8 cellular contexts compared by ENCODE assay signal in genomic region chr5:147558826-147559225, GRCh38. TPM values are rescaled to one million over a fixed set of nuclear protein-coding genes. Genes with fewer than 3 reads are reported as not detected.
DNase-seq lines count a peak whose midpoint lies in the region; ATAC-seq, FAIRE-seq and TF ChIP-seq lines count a peak whose summit lies in the region.

No MANE protein-coding gene starts in this region.

- CTCF ChIA-PET in GM12878 (lab: Yijun Ruan, JAX) = interaction anchor here (0.9 to 3.6 kb wide), 6 partner anchors 59 to 460 kb away, joined by 3 to 21 read pairs (median 4); no protein-coding TSS in a partner anchor

- 5% methylated on average over 2 of the region's 2 CpGs for WGBS in GM12878 (ENCODE audit: insufficient coverage, insufficient replicate concordance, low lambda C conversion rate, missing lambda C conversion rate)

- intact Hi-C loops in GM12878 (cut with micrococcal nuclease; ENCODE audit: unreplicated experiment) = loop anchor here (1.0 to 5.0 kb wide), 3 partner anchors 95 to 337 kb away; no protein-coding TSS in a partner anchor

- H3K4me1 ChIP-seq in GM12878 (ENCODE audit: control insufficient read depth, insufficient read depth, low read length) = no peaks in the 10 kb centered on the region

- no peaks in the 10 kb centered on the region for H3K9me3 Mint-ChIP-seq in type B pancreatic cell

- H3K27me3 ChIP-seq in H7 (ENCODE audit: control insufficient read depth, insufficient read depth, low read length) (no peaks in the 10 kb centered on the region), GM12878 (replicated peaks in 1 of 2; ENCODE audit: control insufficient read depth in 2 of 2, insufficient read depth in 2 of 2, low read length in 1 of 2) (no peaks in the 10 kb centered on the region)

- peak; percentile 64 for TF ChIP-seq CTCF in D721Med (IDR thresholded peaks at IDR 0.05; ENCODE audit: insufficient read depth, missing control alignments)
- TF ChIP-seq CTCF in GM12878 (IDR thresholded peaks at IDR 0.05 in 2 of 3, conservative IDR thresholded peaks at IDR 0.05 in 1 of 3; ENCODE audit: control insufficient read depth in 2 of 3, extremely low read depth in 1 of 3, insufficient read depth in 1 of 3, low read depth in 3 of 3, low read length in 3 of 3) = peak; percentile 35 to 61 (median 48); a peak in 5 of 6 replicates
- peak; percentile 61 for TF ChIP-seq CTCF in type B pancreatic cell (conservative IDR thresholded peaks at IDR 0.05)

- no peak overlapping the region for H3K4me3 Mint-ChIP-seq in type B pancreatic cell

- no peak overlapping the region for H2AFZ ChIP-seq in GM12878 (ENCODE audit: control insufficient read depth, low read depth, low read length)

- peak; percentile 98 for ATAC-seq in GM12878

- no peak for TF ChIP-seq EP300 in GM12878 (IDR thresholded peaks at IDR 0.05; ENCODE audit: borderline replicate concordance in 1 of 2, control insufficient read depth in 1 of 2, low read depth in 2 of 2, low read length in 2 of 2)

- SMC1A ChIA-PET in GM12878 (lab: Charles Lee; ENCODE audit: uncharacterized antibody, unreplicated experiment) = interaction anchor here (0.7 to 1.4 kb wide), 3 partner anchors 94 to 170 kb away, joined by 3 to 5 read pairs (median 3); no protein-coding TSS in a partner anchor

- peaks cover 17% of the 10 kb centered on the region for H3K4me1 Mint-ChIP-seq in type B pancreatic cell (ENCODE audit: unreplicated experiment)

- no TSS peak for BruUV-seq in GM12878 (replicated peaks; lab: Mats Ljungman, UMichigan)

- in situ Hi-C loops in GM12878 (cut with MboI) = no loop called here

- DNase-seq in D721Med (ENCODE audit: insufficient read length, low spot score) = no peak
- peak; percentile 56 for DNase-seq in H7
- DNase-seq in NCI-H2107 treated with DMSO at 0.1 percent for 48 hours (lab: John Stamatoyannopoulos, UW; ENCODE audit: unreplicated experiment) = peak; percentile 29
- DNase-seq in GM12878 (ENCODE audit: low read depth, low spot score) = no peak
- peak; percentile 70 for DNase-seq in islet precursor cell
- DNase-seq in type B pancreatic cell (ENCODE audit: extremely low spot score, unreplicated experiment) = no peak
- no peak for DNase-seq in SIG-M5 treated with dmso at 0.1 percent for 504 hours (lab: John Stamatoyannopoulos, UW; ENCODE audit: unreplicated experiment)
- no peak for DNase-seq in cerebellar nuclear complex (lab: John Stamatoyannopoulos, UW)

- no peak for FAIRE-seq in D721Med (lab: Jason Lieb, UNC)
- FAIRE-seq in GM12878 (lab: Jason Lieb, UNC) = no peak

- H3K4me2 ChIP-seq in GM12878 (ENCODE audit: control insufficient read depth, insufficient read depth) = no peak overlapping the region

- H3K79me2 ChIP-seq in GM12878 (ENCODE audit: control insufficient read depth, insufficient read depth, low read length) = no peaks in the 10 kb centered on the region

- TF ChIP-seq POLR2A in GM12878 (IDR thresholded peaks at IDR 0.05; ENCODE audit: low read depth, low read length) = no peak

- no peak overlapping the region for H3K27ac Mint-ChIP-seq in type B pancreatic cell

- H3K4me3 ChIP-seq in H7 (ENCODE audit: insufficient read depth, low read depth, low read length) (no peak overlapping the region), GM12878 (no peak overlapping the region)

- no peaks in the 10 kb centered on the region for H3K36me3 Mint-ChIP-seq in type B pancreatic cell

- TF ChIP-seq RAD21 in GM12878 (IDR thresholded peaks at IDR 0.05; ENCODE audit: insufficient read depth, low read depth, low read length) = peak; percentile 72

- H3K9ac ChIP-seq in GM12878 (ENCODE audit: control insufficient read depth, insufficient read depth, low read length) = no peak overlapping the region

- peaks cover 9% of the 10 kb centered on the region for H3K27me3 Mint-ChIP-seq in type B pancreatic cell

- RAD21 ChIA-PET in GM12878 (lab: Charles Lee; ENCODE audit: unreplicated experiment) = interaction anchor here (1.9 kb wide), 1 partner anchor 94 kb away, joined by 7 read pairs; no protein-coding TSS in a partner anchor

- no peaks in the 10 kb centered on the region for H4K20me1 ChIP-seq in GM12878 (ENCODE audit: control insufficient read depth, insufficient read depth)

- H3K9me3 ChIP-seq in GM12878 (replicated peaks; ENCODE audit: control insufficient read depth, insufficient read depth, low read length) = no peaks in the 10 kb centered on the region

- H3K36me3 ChIP-seq in H7 (replicated peaks; ENCODE audit: control insufficient read depth, insufficient read depth, low read length) = 0 out of 2 replicates have a peak, but pooled peaks cover 1% of the 10 kb centered on the region
- no peaks in the 10 kb centered on the region for H3K36me3 ChIP-seq in GM12878 (ENCODE audit: control insufficient read depth in 2 of 2, insufficient read depth in 2 of 2, low read length in 1 of 2)

- POLR2A ChIA-PET in GM12878 (lab: Charles Lee) = no interaction called here

- no peak overlapping the region for H3K27ac ChIP-seq in GM12878 (ENCODE audit: control insufficient read depth, insufficient read depth)

TF ChIP-seq in GM12878, 131 proteins besides CTCF, POLR2A, EP300 and RAD21:
- peak; percentile 66; the same call in 1 of the 2 replicates for TF ChIP-seq SMC3 (IDR thresholded peaks at IDR 0.05; ENCODE audit: borderline replicate concordance, low read length)
- TF ChIP-seq TCF3 (IDR thresholded peaks at IDR 0.05; ENCODE audit: borderline replicate concordance, insufficient read depth, low read depth, low read length) = no peak
- TF ChIP-seq SIX5 (IDR thresholded peaks at IDR 0.05; ENCODE audit: low read depth, low read length, severe bottlenecking) = no peak

RNA-seq across cellular contexts. Expression of gene DPYSL3, which starts 49.0 kb away (rescaled TPM):
- total RNA-seq in H7 (2014; rRNA removed; shearing (Covaris generic)) = 184 and 312 TPM in 2 replicates
- 4.7 and 4.8 TPM in 2 replicates for total RNA-seq in GM12878 (2013; cell fraction: nucleolus; rRNA removed)
- total RNA-seq in GM12878 (2014; rRNA removed) (0.45 and 0.54 TPM in 2 replicates), GM12878 (2014; rRNA removed; fragmentation: Illumina TruSeq; extraction: Trizol) (0.18 and 0.37 TPM in 2 replicates), GM12878 (2021) (0.77 and 1.4 TPM in 2 replicates), type B pancreatic cell (ENCODE audit: low replicate concordance) (11.9 and 36.0 TPM in 2 replicates)
- not detected for polyA plus RNA-seq in GM12878 (2011; ENCODE audit: low read depth)
- polyA plus RNA-seq in GM12878 (2011; rRNA removed) (1.4 and 1.5 TPM in 2 replicates), GM12878 (2014; fragmentation: Illumina TruSeq; extraction: Trizol) (0.59 and 0.74 TPM in 2 replicates), GM12878 (2014; fragmentation: Nextera tagmentation; extraction: Ambion mirVana) (under 1 TPM in 1 of 2 experiments, not detected in 1; 0.16 TPM), GM12878 (2014; rRNA removed) (1.1 and 1.5 TPM in 2 replicates), GM12878 (2016; fragmentation: Nextera tagmentation; extraction: Ambion mirVana) (under 1 TPM; 0.08 to 0.11 TPM)
- 1.7 and 2.2 TPM in 2 replicates for polyA plus RNA-seq in GM12878 (2011; cell fraction: cytosol; rRNA removed)
- polyA plus RNA-seq in GM12878 (2011; cell fraction: nucleus; rRNA removed) = 2.0 and 2.6 TPM in 2 replicates
- 0.07 and 0.13 TPM in 2 replicates for polyA plus RNA-seq in GM12878 (2012)
- 1.8 and 2.0 TPM in 2 replicates for polyA minus RNA-seq in GM12878 (2011; rRNA and poly(A)+ RNA removed)
- polyA minus RNA-seq in GM12878 (2011; cell fraction: cytosol; rRNA and poly(A)+ RNA removed) = 0.42 and 1.1 TPM in 2 replicates
- polyA minus RNA-seq in GM12878 (2011; cell fraction: nucleus; rRNA and poly(A)+ RNA removed) = 0.97 and 1.7 TPM in 2 replicates

Comparison
In these comparisons a context has a peak if more than half of its experiments do, and no peak if none do; other contexts are left out.
1. DNase-seq: peak in H7 (single experiment), NCI-H2107 treated with DMSO at 0.1 percent for 48 hours (single experiment) and islet precursor cell (single experiment); none in D721Med (single experiment), GM12878 (single experiment), type B pancreatic cell (single experiment), SIG-M5 treated with dmso at 0.1 percent for 504 hours (single experiment) and cerebellar nuclear complex (0 of 2).
2. Peak in every context shown above with its lines, with median percentiles within 50 percentile points of each other: CTCF ChIP-seq.